In the genomic region with DNA sequence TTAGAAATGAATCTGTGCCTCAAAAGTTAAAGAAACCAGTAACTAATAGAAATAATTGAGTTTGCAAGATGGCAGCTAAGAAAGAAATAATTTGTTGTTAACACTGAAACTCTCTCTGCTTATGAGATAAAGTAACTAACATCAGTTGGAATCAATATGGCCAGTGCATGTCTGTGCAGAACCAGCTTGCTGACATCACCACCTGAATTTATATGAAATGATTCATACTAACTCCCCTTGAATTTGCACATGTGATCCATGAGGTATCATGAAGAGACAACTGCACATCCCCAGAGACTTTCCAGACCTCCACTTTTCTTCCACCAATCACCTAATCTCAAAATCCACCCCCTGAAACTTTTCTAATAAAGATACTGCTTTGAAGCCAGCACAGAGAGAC, we compare ENCODE assay signal across 23 cellular contexts. TPM values are rescaled to one million over a fixed set of nuclear protein-coding genes. Genes with fewer than 3 reads are reported as not detected.
DNase-seq lines count a peak whose midpoint lies in the region; ATAC-seq, FAIRE-seq and TF ChIP-seq lines count a peak whose summit lies in the region.
"Had no signal": no experiment of that assay in that cellular context is flagged by ENCODE, and none has a peak within 500 bp of the region (broad histone marks: within the 10 kb centered on the region; RNA-seq: fewer than 3 reads in every experiment).

No MANE protein-coding gene starts in this region.

- no peaks in the 10 kb centered on the region; the same call in 1 of the 2 replicates for H3K27me3 ChIP-seq in GM23248 (replicated peaks; ENCODE audit: insufficient read depth)
- H3K27me3 ChIP-seq in RWPE2 (ENCODE audit: insufficient read depth, poor library complexity, severe bottlenecking), result no peaks in the 10 kb centered on the region
- no peaks in the 10 kb centered on the region for H3K27me3 ChIP-seq in keratinocyte (ENCODE audit: control insufficient read depth, extremely low read depth, insufficient read depth, low read length)
- H3K27me3 ChIP-seq: BLaER1 treated with 17β-estradiol and CSF1 and Interleukin-3, amounts not matched to agents 10 nM and 100 nM had no signal

- no peaks in the 10 kb centered on the region for H3K9me3 ChIP-seq in GM23248 (ENCODE audit: low read depth)
- H3K9me3 ChIP-seq in RWPE2 (ENCODE audit: severe bottlenecking), result no peaks in the 10 kb centered on the region
- H3K9me3 ChIP-seq in keratinocyte (ENCODE audit: control insufficient read depth, low read depth, low read length), result no peaks in the 10 kb centered on the region

- DNase-seq in GM23248, result peak; percentile 19
- no peak for DNase-seq in RWPE2 (ENCODE audit: low spot score)
- DNase-seq in epithelial cell of esophagus (ENCODE audit: low read depth), result peak; percentile 81
- no peak for DNase-seq in keratinocyte (ENCODE audit: low read depth, low spot score)
- DNase-seq: 8988T; AML-193; Calu3; CD4-positive, CD25-positive, alpha-beta regulatory T cell; DMS 273 treated with DMSO at 0.1 percent for 48 hours; DMS79 treated with DMSO at 0.1 percent for 48 hours; EL; HCEC 1CT; HFFc6 had no signal

- H3F3A ChIP-seq in GM23248 (ENCODE audit: insufficient read depth), result no peaks in the 10 kb centered on the region

- ATAC-seq in RWPE2 (ENCODE audit: low read depth), result peak; percentile 73
- ATAC-seq in HG02571 (IDR thresholded peaks at IDR 0.05; ENCODE audit: unreplicated experiment), result no peak
- ATAC-seq in HG03460 (IDR thresholded peaks at IDR 0.05; ENCODE audit: unreplicated experiment), result no peak
- no peak for ATAC-seq in GM18517 (IDR thresholded peaks at IDR 0.05; ENCODE audit: unreplicated experiment)
- ATAC-seq: HepG2 had no signal

- H3K27ac ChIP-seq in GM23248 (no peak overlapping the region), RWPE2 (ENCODE audit: poor library complexity, severe bottlenecking) (no peak overlapping the region), keratinocyte (ENCODE audit: control insufficient read depth, insufficient read depth, low read length) (peak overlapping the region; percentile 43)
- H3K27ac ChIP-seq: BLaER1 treated with 17β-estradiol and CSF1 and Interleukin-3, amounts not matched to agents 10 nM and 100 nM had no signal

- in situ Hi-C loops in GM23248 (cut with MboI), result no loop called here

- TF ChIP-seq CTCF in RWPE2 (IDR thresholded peaks at IDR 0.05; ENCODE audit: poor library complexity, severe bottlenecking) (no peak), epithelial cell of esophagus (IDR thresholded peaks at IDR 0.05; ENCODE audit: insufficient read depth, low read depth, low read length, missing control alignments) (no peak), keratinocyte (optimal IDR thresholded peaks at IDR 0.05 in 1 of 3, IDR thresholded peaks at IDR 0.05 in 1 of 3, conservative IDR thresholded peaks at IDR 0.05 in 1 of 3; ENCODE audit: extremely low read depth in 1 of 3, insufficient read depth in 2 of 3, low read length in 3 of 3) (no peak)

- H4K20me1 ChIP-seq in GM23248 (ENCODE audit: insufficient read depth) (no peaks in the 10 kb centered on the region), keratinocyte (ENCODE audit: control insufficient read depth, extremely low read depth, insufficient read depth, low read length) (no peaks in the 10 kb centered on the region)
- H4K20me1 ChIP-seq: BLaER1 treated with 17β-estradiol and CSF1 and Interleukin-3, amounts not matched to agents 10 nM and 100 nM had no signal

- no peak overlapping the region for H3K4me3 ChIP-seq in GM23248
- H3K4me3 ChIP-seq in RWPE2 (ENCODE audit: severe bottlenecking), result no peak overlapping the region
- H3K4me3 ChIP-seq in epithelial cell of esophagus (ENCODE audit: low read length), result no peak overlapping the region
- no peak overlapping the region for H3K4me3 ChIP-seq in keratinocyte (ENCODE audit: control insufficient read depth in 2 of 3, extremely low read depth in 1 of 3, insufficient read depth in 2 of 3, low read depth in 1 of 3, low read length in 3 of 3)
- H3K4me3 ChIP-seq: BLaER1 treated with 17β-estradiol and CSF1 and Interleukin-3, amounts not matched to agents 10 nM and 100 nM had no signal

- H3K79me2 ChIP-seq in GM23248 (ENCODE audit: insufficient read depth) (no peaks in the 10 kb centered on the region), keratinocyte (ENCODE audit: control insufficient read depth, insufficient read depth, low read length) (no peaks in the 10 kb centered on the region)

- H3K4me1 ChIP-seq in GM23248 (ENCODE audit: insufficient read depth) (no peaks in the 10 kb centered on the region), RWPE2 (ENCODE audit: insufficient read depth, poor library complexity, severe bottlenecking) (no peaks in the 10 kb centered on the region), keratinocyte (ENCODE audit: control insufficient read depth, extremely low read depth, insufficient read depth, low read length) (peaks cover 5% of the 10 kb centered on the region)
- H3K4me1 ChIP-seq: BLaER1 treated with 17β-estradiol and CSF1 and Interleukin-3, amounts not matched to agents 10 nM and 100 nM had no signal

- H3K9me1 ChIP-seq in keratinocyte (ENCODE audit: control insufficient read depth, extremely low read depth, insufficient read depth, low read length), result no peaks in the 10 kb centered on the region

- H3K4me2 ChIP-seq in GM23248 (ENCODE audit: unreplicated experiment) (no peak overlapping the region), keratinocyte (ENCODE audit: control insufficient read depth, extremely low read depth, insufficient read depth, low read depth, low read length) (peak overlapping the region; percentile 37)
- H3K4me2 ChIP-seq: BLaER1 treated with 17β-estradiol and CSF1 and Interleukin-3, amounts not matched to agents 10 nM and 100 nM had no signal

- FAIRE-seq in keratinocyte (lab: Jason Lieb, UNC), result peak; percentile 58
- FAIRE-seq: G401.6, GM12892, GM19239, HepG2, HTR-8/SVneo had no signal

- no peaks in the 10 kb centered on the region for H3K9me2 ChIP-seq in GM23248 (ENCODE audit: insufficient read depth)

- dilution Hi-C loops in keratinocyte (cut with MboI; ENCODE audit: extremely low pct_ligation_motif_present, low sequenced_read_pairs), result no loop called here

- H3K9ac ChIP-seq in GM23248 (no peak overlapping the region), keratinocyte (ENCODE audit: control insufficient read depth, extremely low read depth, insufficient read depth, low read length) (no peak overlapping the region)
- H3K9ac ChIP-seq: BLaER1 treated with 17β-estradiol and CSF1 and Interleukin-3, amounts not matched to agents 10 nM and 100 nM had no signal

- H3K36me3 ChIP-seq in GM23248 (ENCODE audit: low read depth) (no peaks in the 10 kb centered on the region), RWPE2 (ENCODE audit: low read depth) (no peaks in the 10 kb centered on the region), keratinocyte (ENCODE audit: control insufficient read depth in 2 of 2, extremely low read depth in 1 of 2, insufficient read depth in 2 of 2, low read length in 2 of 2) (no peaks in the 10 kb centered on the region)
- H3K36me3 ChIP-seq: BLaER1 treated with 17β-estradiol and CSF1 and Interleukin-3, amounts not matched to agents 10 nM and 100 nM had no signal

- H2AFZ ChIP-seq in GM23248 (no peak overlapping the region), keratinocyte (ENCODE audit: control insufficient read depth, low read length) (peak overlapping the region; percentile 78)

RNA-seq across cellular contexts. Expression of gene SLC25A38, which starts 10.3 kb away (rescaled TPM):
- 28.2 and 40.1 TPM in 2 replicates for total RNA-seq in GM23248 (2014; rRNA removed; shearing (Covaris generic))
- polyA plus RNA-seq in GM23248 (2016; fragmentation: Nextera tagmentation; extraction: Ambion mirVana), result 23.3 and 23.9 TPM in 2 replicates
- 35.6 to 40.2 TPM (median 36.1 TPM) in 3 replicates for polyA plus RNA-seq in keratinocyte
- polyA plus RNA-seq in keratinocyte (2011; ENCODE audit: low read depth), result 13.9 TPM
- 32.7 and 36.5 TPM in 2 replicates for polyA plus RNA-seq in keratinocyte (2011; cell fraction: cytosol; rRNA removed)
- 37.6 and 38.6 TPM in 2 replicates for polyA plus RNA-seq in keratinocyte (2011; cell fraction: nucleus; rRNA removed)
- polyA plus RNA-seq in keratinocyte (2012; ENCODE audit: low replicate concordance), result 11.9 and 22.5 TPM in 2 replicates
- polyA minus RNA-seq in keratinocyte, result 25.2 to 46.0 TPM (median 27.2 TPM) in 3 replicates
- polyA minus RNA-seq in keratinocyte (2011; cell fraction: cytosol; rRNA and poly(A)+ RNA removed), result 17.8 TPM
- 16.3 and 17.3 TPM in 2 replicates for polyA minus RNA-seq in keratinocyte (2011; cell fraction: nucleus; rRNA and poly(A)+ RNA removed)

RNA-seq across cellular contexts. Expression of gene RPSA, which starts 33.7 kb away (rescaled TPM):
- total RNA-seq in GM23248 (2014; rRNA removed; shearing (Covaris generic)), result 1,561 and 1,590 TPM in 2 replicates
- polyA plus RNA-seq in GM23248 (2016; fragmentation: Nextera tagmentation; extraction: Ambion mirVana), result 406 and 418 TPM in 2 replicates
- polyA plus RNA-seq in keratinocyte, result 3,074 to 3,749 TPM (median 3,195 TPM) in 3 replicates
- 739 TPM for polyA plus RNA-seq in keratinocyte (2011; ENCODE audit: low read depth)
- polyA plus RNA-seq in keratinocyte (2011; cell fraction: cytosol; rRNA removed), result 3,588 and 3,690 TPM in 2 replicates
- 809 and 973 TPM in 2 replicates for polyA plus RNA-seq in keratinocyte (2011; cell fraction: nucleus; rRNA removed)
- polyA plus RNA-seq in keratinocyte (2012; ENCODE audit: low replicate concordance), result 2,130 and 2,198 TPM in 2 replicates
- polyA minus RNA-seq in keratinocyte, result 1,672 to 2,665 TPM (median 1,851 TPM) in 3 replicates
- polyA minus RNA-seq in keratinocyte (2011; cell fraction: cytosol; rRNA and poly(A)+ RNA removed), result 1,240 TPM
- polyA minus RNA-seq in keratinocyte (2011; cell fraction: nucleus; rRNA and poly(A)+ RNA removed), result 286 and 323 TPM in 2 replicates

RNA-seq across cellular contexts. Expression of gene CCR8, which starts 43.3 kb away (rescaled TPM):
- total RNA-seq in GM23248 (2014; rRNA removed; shearing (Covaris generic)), result not detected in 2 replicates
- polyA plus RNA-seq in GM23248 (2016; fragmentation: Nextera tagmentation; extraction: Ambion mirVana), result not detected in 2 replicates
- not detected in 3 replicates for polyA plus RNA-seq in keratinocyte
- not detected for polyA plus RNA-seq in keratinocyte (2011; ENCODE audit: low read depth)
- not detected in 2 replicates for polyA plus RNA-seq in keratinocyte (2011; cell fraction: cytosol; rRNA removed)
- not detected in 2 replicates for polyA plus RNA-seq in keratinocyte (2011; cell fraction: nucleus; rRNA removed)
- polyA plus RNA-seq in keratinocyte (2012; ENCODE audit: low replicate concordance), result not detected in 2 replicates
- polyA minus RNA-seq in keratinocyte, result not detected in 3 replicates
- not detected for polyA minus RNA-seq in keratinocyte (2011; cell fraction: cytosol; rRNA and poly(A)+ RNA removed)
- polyA minus RNA-seq in keratinocyte (2011; cell fraction: nucleus; rRNA and poly(A)+ RNA removed), result not detected in 2 replicates
- total RNA-seq: Calu3, H4, HepG2, HFFc6 had no signal
- polyA plus RNA-seq: HepG2 had no signal

Comparison
In these comparisons a context has a peak if more than half of its experiments do, and no peak if none do; other contexts are left out.
1. DNase-seq: peak in GM23248 (single experiment) and epithelial cell of esophagus (single experiment); none in RWPE2 (single experiment) and keratinocyte (single experiment).